Comparison of ENCODE assay signal across 8 cellular contexts in the genomic region with DNA sequence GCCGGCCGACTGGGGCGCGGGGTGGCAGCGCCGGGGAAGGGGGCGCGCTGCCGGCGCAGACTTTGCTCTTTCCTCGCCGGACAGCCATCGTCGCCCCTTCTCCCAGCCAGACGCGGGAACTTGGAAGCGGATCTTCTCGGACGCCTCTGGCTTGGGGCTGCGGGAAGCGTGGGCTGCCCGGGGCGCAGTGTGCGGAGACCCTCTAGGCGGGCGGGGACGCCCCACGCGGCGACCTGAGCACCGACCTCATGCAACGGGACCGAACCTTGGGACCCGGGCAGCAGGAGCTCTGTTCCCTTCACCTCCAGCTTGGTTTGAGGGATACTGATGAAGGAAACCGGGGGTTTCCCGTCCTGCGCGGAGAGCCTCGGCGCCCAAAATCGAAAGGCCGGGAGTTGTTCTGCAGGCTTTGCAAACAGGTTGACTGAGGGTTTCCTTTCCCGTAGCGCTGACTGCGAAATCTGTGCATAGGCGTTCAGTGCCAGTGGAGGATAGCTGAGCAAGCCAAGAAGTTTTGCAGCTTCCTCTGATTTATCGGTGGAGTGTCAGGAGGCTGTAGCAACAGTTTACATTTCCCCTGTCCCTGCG. TPM values are rescaled to one million over a fixed set of nuclear protein-coding genes. Genes with fewer than 3 reads are reported as not detected.
DNase-seq lines count a peak whose midpoint lies in the region; ATAC-seq and TF ChIP-seq lines count a peak whose summit lies in the region.

No MANE protein-coding gene starts in this region.

- H3K4me1 ChIP-seq in neuronal stem cell (ENCODE audit: control insufficient read depth in 2 of 2, insufficient read depth in 1 of 2, low read depth in 1 of 2, low read length in 2 of 2): peaks cover 2 to 6% of the 10 kb centered on the region in 2 donors

- H3K18ac ChIP-seq in neuronal stem cell (ENCODE audit: low read length): peak overlapping the region; percentile 84

- peak overlapping the region; percentile 74 for H3K9ac ChIP-seq in neuronal stem cell (ENCODE audit: low read depth, low read length, poor library complexity)

- peaks cover 13 to 72% (median 36%) of the 10 kb centered on the region in 3 experiments for H3K27me3 ChIP-seq in neuronal stem cell (ENCODE audit: control insufficient read depth in 3 of 3, insufficient read depth in 3 of 3, low read depth in 1 of 3, low read length in 3 of 3)

- H2AK5ac ChIP-seq in neuronal stem cell (ENCODE audit: low read depth, low read length): no peak overlapping the region

- no peaks in the 10 kb centered on the region for H3K9me3 ChIP-seq in neuronal stem cell (replicated peaks in 1 of 2; ENCODE audit: control insufficient read depth in 2 of 2, insufficient read depth in 1 of 2, low read depth in 1 of 2, low read length in 2 of 2)

- H3K79me1 ChIP-seq in neuronal stem cell (ENCODE audit: low read depth, low read length): no peaks in the 10 kb centered on the region

- DNase-seq in DMS79 treated with DMSO at 0.1 percent for 48 hours (lab: John Stamatoyannopoulos, UW): peak; percentile 45
- peak; percentile 5 for DNase-seq in NCI-H1694 (lab: John Stamatoyannopoulos, UW)
- DNase-seq in fibroblast of pulmonary artery (ENCODE audit: low read depth): peak; percentile 0
- no peak for DNase-seq in neuronal stem cell (ENCODE audit: low spot score)
- no peak for DNase-seq in stimulated activated CD4-positive, alpha-beta T cell treated with anti-CD3 and anti-CD28 coated beads, Interleukin-4, amount 100 ng/mL, for 1 hour
- DNase-seq in erythroblast (lab: John Stamatoyannopoulos, UW): no peak
- no peak for DNase-seq in NCI-H1048 (lab: John Stamatoyannopoulos, UW)

- no peak overlapping the region for H3K27ac ChIP-seq in neuronal stem cell (replicated peaks; ENCODE audit: low read length)

- H2BK12ac ChIP-seq in neuronal stem cell (ENCODE audit: low read length): no peak overlapping the region

- H2AFZ ChIP-seq in neuronal stem cell (ENCODE audit: low read length): peak overlapping the region; percentile 80

- WGBS in neuronal stem cell (ENCODE audit: extremely low coverage in 2 of 2, insufficient read length in 2 of 2, insufficient replicate concordance in 1 of 2), 2 donors: no CpG with 5 or more reads among the region's 48 CpGs

- H2BK5ac ChIP-seq in neuronal stem cell (ENCODE audit: low read length): no peak overlapping the region

- no peak for TF ChIP-seq POLR2A in erythroblast (IDR thresholded peaks at IDR 0.05; ENCODE audit: low read length)

- no peak overlapping the region for H2BK15ac ChIP-seq in neuronal stem cell (ENCODE audit: low read length)

- H3K14ac ChIP-seq in neuronal stem cell (ENCODE audit: low read length): peak overlapping the region; percentile 87

- no peak overlapping the region for H3K4me3 ChIP-seq in fibroblast of pulmonary artery (replicated peaks; ENCODE audit: low read depth, low read length)
- peak overlapping the region; percentile 22 to 92 for H3K4me3 ChIP-seq in neuronal stem cell (ENCODE audit: low read length in 2 of 2)

- H3K4me2 ChIP-seq in neuronal stem cell (ENCODE audit: insufficient read depth, low read length, poor library complexity, severe bottlenecking): peak overlapping the region; percentile 100

- H4K8ac ChIP-seq in neuronal stem cell (ENCODE audit: low read depth, low read length): no peak overlapping the region

- TF ChIP-seq CTCF in fibroblast of pulmonary artery (IDR thresholded peaks at IDR 0.05; ENCODE audit: low read length, missing control alignments): no peak

- H3K4ac ChIP-seq in neuronal stem cell (ENCODE audit: low read length): no peak overlapping the region

- no peak overlapping the region for H2BK120ac ChIP-seq in neuronal stem cell (ENCODE audit: low read depth, low read length)

- H3K23ac ChIP-seq in neuronal stem cell (ENCODE audit: low read depth, low read length, poor library complexity): no peak overlapping the region

- no peak for ATAC-seq in HG03095 (IDR thresholded peaks at IDR 0.05; ENCODE audit: unreplicated experiment)

- no peaks in the 10 kb centered on the region for H3K36me3 ChIP-seq in neuronal stem cell (replicated peaks in 1 of 2; ENCODE audit: control insufficient read depth in 2 of 2, insufficient read depth in 2 of 2, low read length in 2 of 2)

- H4K91ac ChIP-seq in neuronal stem cell (ENCODE audit: low read depth, low read length, poor library complexity): no peak overlapping the region

RNA-seq across cellular contexts. Expression of a gene that starts 0.5 kb away (rescaled TPM):
- 0.66 TPM for polyA plus RNA-seq in neuronal stem cell (2013, experiment 1 of 2)
- polyA plus RNA-seq in neuronal stem cell (2013, experiment 2 of 2): 0.82 TPM

Comparison
In these comparisons a context has a peak if more than half of its experiments do, and no peak if none do; other contexts are left out.
1. DNase-seq: peak in DMS79 treated with DMSO at 0.1 percent for 48 hours (single experiment), NCI-H1694 (single experiment) and fibroblast of pulmonary artery (single experiment); none in neuronal stem cell (single experiment), stimulated activated CD4-positive, alpha-beta T cell treated with anti-CD3 and anti-CD28 coated beads, Interleukin-4, amount 100 ng/mL, for 1 hour (single experiment), erythroblast (0 of 2) and NCI-H1048 (single experiment).